8 cellular contexts compared by ENCODE assay signal in the genomic region with DNA sequence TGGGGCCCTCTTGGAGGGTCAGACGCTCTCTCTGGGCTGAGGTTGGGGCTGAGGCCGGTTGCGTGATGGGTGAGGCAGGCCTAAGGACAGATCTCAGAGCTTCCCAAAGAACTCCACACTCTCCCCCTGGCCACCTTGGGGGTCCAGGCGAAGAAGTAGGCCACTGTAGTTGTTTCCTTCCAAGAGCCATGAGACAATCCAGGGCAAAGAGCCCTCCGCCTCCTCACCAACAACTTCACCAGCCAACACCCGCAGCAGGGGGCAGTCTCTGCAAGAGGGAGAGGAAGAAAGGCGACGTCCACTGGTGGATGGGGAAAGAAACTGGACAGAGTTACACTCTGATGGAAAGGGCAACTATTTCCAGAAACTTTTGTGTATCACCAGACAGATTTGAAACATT. TPM values are rescaled to one million over a fixed set of nuclear protein-coding genes. Genes with fewer than 3 reads are reported as not detected.
DNase-seq lines count a peak whose midpoint lies in the region; ATAC-seq and TF ChIP-seq lines count a peak whose summit lies in the region.
"Had no signal": no experiment of that assay in that cellular context is flagged by ENCODE, and none has a peak within 500 bp of the region (broad histone marks: within the 10 kb centered on the region; RNA-seq: fewer than 3 reads in every experiment).

No MANE protein-coding gene starts in this region.

- ATAC-seq in GM18517 (IDR thresholded peaks at IDR 0.05; ENCODE audit: unreplicated experiment) = no peak

- TF ChIP-seq CTCF in 22Rv1 (IDR thresholded peaks at IDR 0.05) = peak; percentile 26

- H3K27ac ChIP-seq in 22Rv1 = no peak overlapping the region

- DNase-seq in NCI-H460 (ENCODE audit: extremely low read depth, low read depth) (peak; percentile 30), glomerular visceral epithelial cell (ENCODE audit: extremely low spot score) (peak; percentile 36), putamen (ENCODE audit: low spot score) (no peak)
- DNase-seq in stimulated activated CD4-positive, alpha-beta T cell treated with anti-CD3 and anti-CD28 coated beads, Interleukin-4, amount 100 ng/mL, for 24 hours = no peak
- DNase-seq: DMS79 treated with DMSO at 0.1 percent for 48 hours, NCI-H1092 treated with DMSO at 0.1 percent for 48 hours had no signal

RNA-seq across cellular contexts. Expression of gene SLC35A4, which starts 10.7 kb away (rescaled TPM):
- total RNA-seq in NCI-H460 (2014; rRNA removed; shearing (Covaris generic)) = 39.1 and 42.2 TPM in 2 replicates
- 35.1 and 48.9 TPM in 2 replicates for polyA plus RNA-seq in NCI-H460 (2014; cell fraction: nucleus; rRNA removed)

RNA-seq across cellular contexts. Expression of gene APBB3, which starts 10.9 kb away (rescaled TPM):
- 9.8 and 12.6 TPM in 2 replicates for total RNA-seq in NCI-H460 (2014; rRNA removed; shearing (Covaris generic))
- 93.3 and 110 TPM in 2 replicates for polyA plus RNA-seq in NCI-H460 (2014; cell fraction: nucleus; rRNA removed)

RNA-seq across cellular contexts. Expression of gene SRA1, which starts 18.0 kb away (rescaled TPM):
- 77.8 and 92.2 TPM in 2 replicates for total RNA-seq in NCI-H460 (2014; rRNA removed; shearing (Covaris generic))
- polyA plus RNA-seq in NCI-H460 (2014; cell fraction: nucleus; rRNA removed) = 23.4 and 34.6 TPM in 2 replicates

RNA-seq across cellular contexts. Expression of gene EIF4EBP3, which starts 27.8 kb away (rescaled TPM):
- total RNA-seq in NCI-H460 (2014; rRNA removed; shearing (Covaris generic)) = 1.4 and 1.7 TPM in 2 replicates
- polyA plus RNA-seq in NCI-H460 (2014; cell fraction: nucleus; rRNA removed) = 1.0 TPM in 1 of 2 replicates, not detected in the other

RNA-seq across cellular contexts. Expression of gene CD14, which starts 57.7 kb away (rescaled TPM):
- total RNA-seq in NCI-H460 (2014; rRNA removed; shearing (Covaris generic)) = 2.6 and 2.7 TPM in 2 replicates
- 8.5 and 9.8 TPM in 2 replicates for polyA plus RNA-seq in NCI-H460 (2014; cell fraction: nucleus; rRNA removed)

Comparison
In these comparisons a context has a peak if more than half of its experiments do, and no peak if none do; other contexts are left out.
1. DNase-seq: peak in NCI-H460 (single experiment) and glomerular visceral epithelial cell (single experiment); none in stimulated activated CD4-positive, alpha-beta T cell treated with anti-CD3 and anti-CD28 coated beads, Interleukin-4, amount 100 ng/mL, for 24 hours (single experiment) and putamen (single experiment).